In genomic region chr17:83072600-83073358, GRCh38 we compare ENCODE assay signal across 7 cellular contexts.
"Had no signal": no experiment of that assay in that cellular context is flagged by ENCODE, and none has a peak within 500 bp of the region (broad histone marks: within the 10 kb centered on the region; RNA-seq: fewer than 3 reads in every experiment).

No MANE protein-coding gene starts in this region.

- H3K36me3 Mint-ChIP-seq: natural killer cell treated with Interleukin-12 subunit alpha and Interleukin-12 subunit beta and Interleukin-15 and Interleukin-18, amount 100 ng/mL, for 72 hours; stimulated activated memory B cell treated with anti-CD40 and anti-IgM and Interleukin-4, amounts not matched to agents 10 μg/mL and 1 μg/mL and 100 μg/mL, for 72 hours had no signal

- H3K9me3 Mint-ChIP-seq: natural killer cell treated with Interleukin-12 subunit alpha and Interleukin-12 subunit beta and Interleukin-15 and Interleukin-18, amount 100 ng/mL, for 72 hours; stimulated activated memory B cell treated with anti-CD40 and anti-IgM and Interleukin-4, amounts not matched to agents 10 μg/mL and 1 μg/mL and 100 μg/mL, for 72 hours had no signal

- H3K27ac ChIP-seq: ascending aorta, left lung had no signal

- H3K27ac Mint-ChIP-seq: stimulated activated memory B cell treated with anti-CD40 and anti-IgM and Interleukin-4, amounts not matched to agents 10 μg/mL and 1 μg/mL and 100 μg/mL, for 72 hours had no signal

- H3K4me3 Mint-ChIP-seq: natural killer cell treated with Interleukin-12 subunit alpha and Interleukin-12 subunit beta and Interleukin-15 and Interleukin-18, amount 100 ng/mL, for 72 hours; stimulated activated memory B cell treated with anti-CD40 and anti-IgM and Interleukin-4, amounts not matched to agents 10 μg/mL and 1 μg/mL and 100 μg/mL, for 72 hours had no signal

- H3K9me3 ChIP-seq: ascending aorta, left lung had no signal

- H3K36me3 ChIP-seq: ascending aorta, left lung had no signal

- H3K4me3 ChIP-seq: ascending aorta, left lung had no signal

- H3K27me3 ChIP-seq: ascending aorta had no signal

- DNase-seq: activated naive CD4-positive, alpha-beta T cell; nucleus accumbens; stimulated activated CD4-positive, alpha-beta T cell treated with anti-CD3 and anti-CD28 coated beads, Interleukin-2, amount 100 ng/mL, for 48 hours had no signal
